ENCODE assay signal across 20 cellular contexts in genomic region chr16:54180421-54181359, GRCh38.
"Had no signal": no experiment of that assay in that cellular context is flagged by ENCODE, and none has a peak within 500 bp of the region (broad histone marks: within the 10 kb centered on the region; RNA-seq: fewer than 3 reads in every experiment).

No MANE protein-coding gene starts in this region.

- H3K36me3 ChIP-seq: esophagus muscularis mucosa, gastrocnemius medialis, heart right ventricle, neutrophil, suprapubic skin, thyroid gland, upper lobe of left lung, vagina had no signal

- ATAC-seq: gastrocnemius medialis; heart right ventricle; left colon; mucosa of descending colon; naive thymus-derived CD8-positive, alpha-beta T cell; right cardiac atrium; stimulated activated effector memory CD8-positive, alpha-beta T cell treated with anti-CD3 and anti-CD28 coated beads, Interleukin-12 subunit alpha, Interleukin-12 subunit beta, amount 100 ng/mL, for 72 hours; stimulated activated naive CD8-positive, alpha-beta T cell treated with anti-CD3 and anti-CD28 coated beads, Interleukin-15, Interleukin-2, amounts not matched to agents 100 U/mL and 50 U/mL, for 24 hours had no signal

- H3K4me3 ChIP-seq: esophagus muscularis mucosa, gastrocnemius medialis, heart right ventricle, mucosa of descending colon, suprapubic skin, thyroid gland, upper lobe of left lung, vagina had no signal

- DNase-seq: effector memory CD4-positive, alpha-beta T cell; gastrocnemius medialis; heart right ventricle; left colon; mammary epithelial cell; mucosa of descending colon; naive thymus-derived CD8-positive, alpha-beta T cell; right cardiac atrium; stimulated activated CD4-positive, alpha-beta T cell treated with anti-CD3 and anti-CD28 coated beads, Interleukin-4, amount 100 ng/mL, for 1 hour; stimulated activated CD8-positive, alpha-beta memory T cell treated with anti-CD3 and anti-CD28 coated beads, Interleukin-4, amount 100 ng/mL, for 48 hours; stimulated activated naive CD8-positive, alpha-beta T cell treated with anti-CD3 and anti-CD28 coated beads, Interleukin-15, Interleukin-2, amounts not matched to agents 100 U/mL and 50 U/mL, for 24 hours; thyroid gland; upper lobe of left lung had no signal

- FAIRE-seq: endometrium, keratinocyte had no signal

- H3K9me3 ChIP-seq: esophagus muscularis mucosa, gastrocnemius medialis, heart right ventricle, mucosa of descending colon, neutrophil, suprapubic skin, thyroid gland, upper lobe of left lung, vagina had no signal

- H3K4me1 Mint-ChIP-seq: naive thymus-derived CD8-positive, alpha-beta T cell; stimulated activated effector memory CD8-positive, alpha-beta T cell treated with anti-CD3 and anti-CD28 coated beads, Interleukin-12 subunit alpha, Interleukin-12 subunit beta, amount 100 ng/mL, for 72 hours had no signal

- H3K4me3 Mint-ChIP-seq: stimulated activated effector memory CD8-positive, alpha-beta T cell treated with anti-CD3 and anti-CD28 coated beads, Interleukin-12 subunit alpha, Interleukin-12 subunit beta, amount 100 ng/mL, for 72 hours had no signal

- H3K27me3 ChIP-seq: gastrocnemius medialis, neutrophil, suprapubic skin, thyroid gland, upper lobe of left lung, vagina had no signal

- H3K27ac Mint-ChIP-seq: naive thymus-derived CD8-positive, alpha-beta T cell; stimulated activated effector memory CD8-positive, alpha-beta T cell treated with anti-CD3 and anti-CD28 coated beads, Interleukin-12 subunit alpha, Interleukin-12 subunit beta, amount 100 ng/mL, for 72 hours had no signal

- H3K36me3 Mint-ChIP-seq: stimulated activated effector memory CD8-positive, alpha-beta T cell treated with anti-CD3 and anti-CD28 coated beads, Interleukin-12 subunit alpha, Interleukin-12 subunit beta, amount 100 ng/mL, for 72 hours had no signal

- H3K4me1 ChIP-seq: gastrocnemius medialis, thyroid gland, vagina had no signal

- H3K27ac ChIP-seq: esophagus muscularis mucosa, gastrocnemius medialis, heart right ventricle, neutrophil, suprapubic skin, thyroid gland, upper lobe of left lung, vagina had no signal
